ENCODE assay signal across 15 cellular contexts in genomic region chr5:132204736-132205135, GRCh38. TPM values are rescaled to one million over a fixed set of nuclear protein-coding genes. Genes with fewer than 3 reads are reported as not detected.
DNase-seq lines count a peak whose midpoint lies in the region; ATAC-seq and TF ChIP-seq lines count a peak whose summit lies in the region.
"Had no signal": no experiment of that assay in that cellular context is flagged by ENCODE, and none has a peak within 500 bp of the region (broad histone marks: within the 10 kb centered on the region; RNA-seq: fewer than 3 reads in every experiment).

No MANE protein-coding gene starts in this region.

- H3K27me3 Mint-ChIP-seq in brain, result no peaks in the 10 kb centered on the region
- H3K27me3 Mint-ChIP-seq in neural crest cell (ENCODE audit: low read depth), result no peaks in the 10 kb centered on the region

- no peaks in the 10 kb centered on the region for H3K9me3 ChIP-seq in OCI-LY1 (ENCODE audit: low read length)

- DNase-seq in DMS 273 (lab: John Stamatoyannopoulos, UW; ENCODE audit: unreplicated experiment) (peak; percentile 65), DMS 273 treated with DMSO at 0.1 percent for 48 hours (lab: John Stamatoyannopoulos, UW) (no peak), neural crest cell (ENCODE audit: low read depth, low spot score) (no peak), NCI-H146 (lab: John Stamatoyannopoulos, UW) (no peak)
- DNase-seq: AML-193, NCI-H1417 treated with DMSO at 0.1 percent for 48 hours, NCI-H1930, NCI-H226 had no signal

- H3K36me3 ChIP-seq in OCI-LY1 (ENCODE audit: insufficient read depth, low read length), result no peaks in the 10 kb centered on the region

- no peak overlapping the region for H3K9ac ChIP-seq in OCI-LY1 (ENCODE audit: low read length)
- H3K9ac ChIP-seq: KMS-11 had no signal

- H3K27me3 ChIP-seq in OCI-LY1 (ENCODE audit: insufficient read depth, low read length), result no peaks in the 10 kb centered on the region

- no peak overlapping the region for H2AFZ ChIP-seq in OCI-LY1 (ENCODE audit: low read length)

- no peaks in the 10 kb centered on the region for H3K9me2 ChIP-seq in OCI-LY1 (ENCODE audit: low read depth, low read length)

- H3K27ac Mint-ChIP-seq in brain (peak overlapping the region in 3 of 5 experiments; percentile 60 to 96 (median 68)), neural crest cell (ENCODE audit: unreplicated experiment) (peak overlapping the region; percentile 60)

- ATAC-seq in HG03135 (IDR thresholded peaks at IDR 0.05; ENCODE audit: unreplicated experiment), result no peak
- ATAC-seq in GM19395 (IDR thresholded peaks at IDR 0.05; ENCODE audit: unreplicated experiment), result no peak
- ATAC-seq: Panc1 had no signal

- H3K4me2 ChIP-seq in OCI-LY1 (ENCODE audit: low read length), result no peak overlapping the region
- H3K4me2 ChIP-seq: KMS-11 had no signal

- H3F3A ChIP-seq in OCI-LY1 (ENCODE audit: insufficient read depth, low read length), result no peaks in the 10 kb centered on the region

- no peak overlapping the region for H3K4me3 ChIP-seq in OCI-LY1 (ENCODE audit: low read depth, low read length, poor library complexity, severe bottlenecking)

- H3K4me3 Mint-ChIP-seq in brain (no peak overlapping the region), neural crest cell (no peak overlapping the region)

- no peaks in the 10 kb centered on the region for H3K9me3 Mint-ChIP-seq in brain
- no peaks in the 10 kb centered on the region for H3K9me3 Mint-ChIP-seq in neural crest cell

- TF ChIP-seq CTCF in OCI-LY1 (IDR thresholded peaks at IDR 0.05; ENCODE audit: low read length) (no peak), brain (conservative IDR thresholded peaks at IDR 0.05) (no peak), neural crest cell (conservative IDR thresholded peaks at IDR 0.05) (no peak)

- H3K36me3 Mint-ChIP-seq in brain (peaks cover 81% of the 10 kb centered on the region), neural crest cell (ENCODE audit: low read depth) (peaks cover 9% of the 10 kb centered on the region)

- peaks cover 53% of the 10 kb centered on the region for H3K4me1 ChIP-seq in OCI-LY1 (ENCODE audit: insufficient read depth, low read length, severe bottlenecking)

- H3K4me1 Mint-ChIP-seq in brain, result peaks cover 48% of the 10 kb centered on the region
- H3K4me1 Mint-ChIP-seq in neural crest cell, result peaks cover 9% of the 10 kb centered on the region

- no peaks in the 10 kb centered on the region for H3K79me2 ChIP-seq in OCI-LY1 (ENCODE audit: insufficient read depth, low read length)

- no peaks in the 10 kb centered on the region for H4K20me1 ChIP-seq in OCI-LY1 (ENCODE audit: insufficient read depth, low read length)

- peak overlapping the region; percentile 79 for H3K27ac ChIP-seq in OCI-LY1 (ENCODE audit: low read depth, low read length, poor library complexity, severe bottlenecking)
- H3K27ac ChIP-seq: 22Rv1, KMS-11 had no signal

RNA-seq across cellular contexts. Expression of gene P4HA2, which starts 22.9 kb away (rescaled TPM):
- polyA plus RNA-seq in brain (ENCODE audit: insufficient read depth, low read depth, low replicate concordance), result 8.4 TPM
- 10.8 and 11.3 TPM in 2 replicates for total RNA-seq in neural crest cell

RNA-seq across cellular contexts. Expression of gene PDLIM4, which starts 52.8 kb away (rescaled TPM):
- polyA plus RNA-seq in brain (ENCODE audit: insufficient read depth, low read depth, low replicate concordance), result 15.9 TPM
- 37.4 and 38.0 TPM in 2 replicates for total RNA-seq in neural crest cell
